Comparison of ENCODE assay signal across 10 cellular contexts in genomic region chr20:46552460-46553420, GRCh38. TPM values are rescaled to one million over a fixed set of nuclear protein-coding genes. Genes with fewer than 3 reads are reported as not detected.
DNase-seq lines count a peak whose midpoint lies in the region; ATAC-seq, FAIRE-seq and TF ChIP-seq lines count a peak whose summit lies in the region.
"Had no signal": no experiment of that assay in that cellular context is flagged by ENCODE, and none has a peak within 500 bp of the region (broad histone marks: within the 10 kb centered on the region; RNA-seq: fewer than 3 reads in every experiment).

No MANE protein-coding gene starts in this region.

- H3K27ac Mint-ChIP-seq in stimulated activated effector memory CD8-positive, alpha-beta T cell treated with anti-CD3 and anti-CD28 coated beads, Interleukin-12 subunit alpha, Interleukin-12 subunit beta, amount 100 ng/mL, for 72 hours, result peak overlapping the region; percentile 86

- DNase-seq in cardiac muscle cell (ENCODE audit: low read depth in 1 of 2, low spot score in 1 of 2) (no peak), left cardiac atrium (no peak), activated T-cell treated with anti-CD3 and anti-CD28 coated beads for 48 hours (ENCODE audit: low read depth) (peak; percentile 25), T-helper 9 cell (no peak), NCI-H526 (lab: John Stamatoyannopoulos, UW) (no peak), D721Med (ENCODE audit: insufficient read length, low spot score) (no peak)
- peak; percentile 34 to 76 for DNase-seq in stimulated activated effector memory CD8-positive, alpha-beta T cell treated with anti-CD3 and anti-CD28 coated beads, Interleukin-12 subunit alpha, Interleukin-12 subunit beta, amount 100 ng/mL, for 72 hours (ENCODE audit: low spot score in 2 of 2)

- no peaks in the 10 kb centered on the region for H3K27me3 ChIP-seq in cardiac muscle cell

- intact Hi-C loops in left cardiac atrium (cut with DNase I), result no loop called here

- no peaks in the 10 kb centered on the region for H3K36me3 ChIP-seq in cardiac muscle cell

- H3K4me3 ChIP-seq in cardiac muscle cell, result no peak overlapping the region
- H3K4me3 ChIP-seq: lung had no signal

- peak overlapping the region; percentile 60 for H3K4me3 Mint-ChIP-seq in stimulated activated effector memory CD8-positive, alpha-beta T cell treated with anti-CD3 and anti-CD28 coated beads, Interleukin-12 subunit alpha, Interleukin-12 subunit beta, amount 100 ng/mL, for 72 hours

- peak overlapping the region; percentile 67 for H3K27ac ChIP-seq in cardiac muscle cell

- H3K9me3 ChIP-seq in cardiac muscle cell (ENCODE audit: low read depth), result no peaks in the 10 kb centered on the region
- H3K9me3 ChIP-seq: Caco-2 had no signal

- TF ChIP-seq CTCF in cardiac muscle cell (IDR thresholded peaks at IDR 0.05; ENCODE audit: low read depth, low read length) (no peak), D721Med (IDR thresholded peaks at IDR 0.05; ENCODE audit: insufficient read depth, missing control alignments) (no peak)

- H3K4me1 ChIP-seq in cardiac muscle cell (ENCODE audit: low read depth), result peaks cover 6% of the 10 kb centered on the region
- H3K4me1 ChIP-seq: Caco-2 had no signal

- no peaks in the 10 kb centered on the region for H3K36me3 Mint-ChIP-seq in stimulated activated effector memory CD8-positive, alpha-beta T cell treated with anti-CD3 and anti-CD28 coated beads, Interleukin-12 subunit alpha, Interleukin-12 subunit beta, amount 100 ng/mL, for 72 hours

- H3K9me3 Mint-ChIP-seq in stimulated activated effector memory CD8-positive, alpha-beta T cell treated with anti-CD3 and anti-CD28 coated beads, Interleukin-12 subunit alpha, Interleukin-12 subunit beta, amount 100 ng/mL, for 72 hours, result no peaks in the 10 kb centered on the region

- FAIRE-seq in D721Med (lab: Jason Lieb, UNC), result no peak

- no peak for ATAC-seq in left cardiac atrium
- ATAC-seq in HG03457 (IDR thresholded peaks at IDR 0.05; ENCODE audit: unreplicated experiment), result peak; percentile 60
- ATAC-seq in stimulated activated effector memory CD8-positive, alpha-beta T cell treated with anti-CD3 and anti-CD28 coated beads, Interleukin-12 subunit alpha, Interleukin-12 subunit beta, amount 100 ng/mL, for 72 hours, result peak; percentile 95

- H3K4me1 Mint-ChIP-seq in stimulated activated effector memory CD8-positive, alpha-beta T cell treated with anti-CD3 and anti-CD28 coated beads, Interleukin-12 subunit alpha, Interleukin-12 subunit beta, amount 100 ng/mL, for 72 hours, result peaks cover 57% of the 10 kb centered on the region

RNA-seq across cellular contexts. Expression of gene OCSTAMP, which starts 2.3 kb away (rescaled TPM):
- total RNA-seq in cardiac muscle cell (not detected in 2 replicates), left cardiac atrium (not detected)
- not detected in 2 replicates for polyA plus RNA-seq in cardiac muscle cell
- total RNA-seq: Caco-2 had no signal
- polyA plus RNA-seq: lung had no signal

RNA-seq across cellular contexts. Expression of gene ZNF334, which starts 39.4 kb away (rescaled TPM):
- total RNA-seq in cardiac muscle cell (9.4 and 13.4 TPM in 2 replicates), left cardiac atrium (1 to 10 TPM in 1 of 2 donors, under 1 TPM in 1; 0.99 to 1.3 TPM)
- 10.9 and 12.6 TPM in 2 replicates for polyA plus RNA-seq in cardiac muscle cell
- total RNA-seq: Caco-2 had no signal

Comparison
In these comparisons a context has a peak if more than half of its experiments do, and no peak if none do; other contexts are left out.
1. DNase-seq: peak in activated T-cell treated with anti-CD3 and anti-CD28 coated beads for 48 hours (single experiment) and stimulated activated effector memory CD8-positive, alpha-beta T cell treated with anti-CD3 and anti-CD28 coated beads, Interleukin-12 subunit alpha, Interleukin-12 subunit beta, amount 100 ng/mL, for 72 hours (2 of 2); none in cardiac muscle cell (0 of 2), left cardiac atrium (single experiment), T-helper 9 cell (single experiment), NCI-H526 (0 of 2) and D721Med (single experiment).
2. ATAC-seq: peak in HG03457 (single experiment) and stimulated activated effector memory CD8-positive, alpha-beta T cell treated with anti-CD3 and anti-CD28 coated beads, Interleukin-12 subunit alpha, Interleukin-12 subunit beta, amount 100 ng/mL, for 72 hours (single experiment); none in left cardiac atrium (0 of 2).